In genomic region chr3:62875103-62876002, GRCh38 we compare ENCODE assay signal across 9 cellular contexts. TPM values are rescaled to one million over a fixed set of nuclear protein-coding genes. Genes with fewer than 3 reads are reported as not detected.
DNase-seq lines count a peak whose midpoint lies in the region; ATAC-seq and TF ChIP-seq lines count a peak whose summit lies in the region.
"Had no signal": no experiment of that assay in that cellular context is flagged by ENCODE, and none has a peak within 500 bp of the region (broad histone marks: within the 10 kb centered on the region; RNA-seq: fewer than 3 reads in every experiment).

Gene CADPS (minus strand): TSS chr3:62875416. CDS start chr3:62875029, 387 bp downstream.

- H3K27ac ChIP-seq in IMR-90 (ENCODE audit: insufficient read depth, low read length) (no peak within 1 kb of the TSS), VCaP (peak within 1 kb of the TSS; percentile 94), skeletal muscle tissue (ENCODE audit: low read depth, low read length) (no peak within 1 kb of the TSS)

- H3K27me3 ChIP-seq in IMR-90 (ENCODE audit: control insufficient read depth, insufficient read depth, low read length) = peaks cover 11% of the 10 kb centered on the region
- peaks cover 22 to 31% (median 30%) of the 10 kb centered on the region in 3 donors for H3K27me3 ChIP-seq in skeletal muscle tissue (ENCODE audit: control insufficient read depth in 3 of 3, insufficient read depth in 3 of 3, low read length in 3 of 3)

- H3K4me2 ChIP-seq in IMR-90 (ENCODE audit: low read depth, low read length) = no peak within 1 kb of the TSS

- H3K4me3 ChIP-seq in IMR-90 (ENCODE audit: insufficient read depth, low read depth, low read length) (no peak within 1 kb of the TSS), skeletal muscle tissue (ENCODE audit: low read length in 3 of 3) (peak within 1 kb of the TSS; percentile 51 to 60 (median 52))

- POLR2A ChIA-PET in IMR-90 (lab: Charles Lee; ENCODE audit: unreplicated experiment) = no interaction called here

- no peaks in the 10 kb centered on the region for H3K9me3 Mint-ChIP-seq in T-helper 2 cell treated with Interferon-gamma antibody and Interleukin-4, amounts not matched to agents 5 μg/mL and 100 μg/mL, for 36 hours
- H3K9me3 Mint-ChIP-seq: central memory CD8-positive, alpha-beta T cell had no signal

- H3K36me3 ChIP-seq in IMR-90 (ENCODE audit: control insufficient read depth, insufficient read depth, low read length) (no peaks in the 10 kb centered on the region), skeletal muscle tissue (ENCODE audit: control insufficient read depth in 3 of 3, insufficient read depth in 3 of 3, low read length in 3 of 3) (no peaks in the 10 kb centered on the region)

- intact Hi-C loops in IMR-90 (cut with micrococcal nuclease) = no loop called here

- no peaks in the 10 kb centered on the region for H3K36me3 Mint-ChIP-seq in T-helper 2 cell treated with Interferon-gamma antibody and Interleukin-4, amounts not matched to agents 5 μg/mL and 100 μg/mL, for 36 hours (ENCODE audit: low read depth)

- H4K8ac ChIP-seq in IMR-90 (ENCODE audit: low read depth in 2 of 2, low read length in 2 of 2) = no peak within 1 kb of the TSS

- no peaks in the 10 kb centered on the region for H3K4me1 Mint-ChIP-seq in T-helper 2 cell treated with Interferon-gamma antibody and Interleukin-4, amounts not matched to agents 5 μg/mL and 100 μg/mL, for 36 hours (ENCODE audit: low read depth)
- H3K4me1 Mint-ChIP-seq: central memory CD8-positive, alpha-beta T cell had no signal

- no peak within 1 kb of the TSS for H3K14ac ChIP-seq in IMR-90 (replicated peaks; ENCODE audit: low read depth, low read length)

- ATAC-seq in IMR-90 (ENCODE audit: low read depth) (no peak), GM21723 (IDR thresholded peaks at IDR 0.05; ENCODE audit: unreplicated experiment) (no peak), GM21825 (IDR thresholded peaks at IDR 0.05; ENCODE audit: unreplicated experiment) (no peak), HG03280 (IDR thresholded peaks at IDR 0.05; ENCODE audit: unreplicated experiment) (no peak)

- dilution Hi-C loops in IMR-90 (cut with HindIII; ENCODE audit: low sequenced_read_pairs, unreplicated experiment) = no loop called here

- no peak within 1 kb of the TSS for H2AK5ac ChIP-seq in IMR-90 (ENCODE audit: low read depth, low read length)

- no peak within 1 kb of the TSS for H3K56ac ChIP-seq in IMR-90 (ENCODE audit: extremely low read depth, insufficient read depth, low read length)

- no peak within 1 kb of the TSS for H4K5ac ChIP-seq in IMR-90 (ENCODE audit: low read depth, low read length)

- H3K4ac ChIP-seq in IMR-90 (ENCODE audit: low read depth, low read length) = no peak within 1 kb of the TSS

- H2BK20ac ChIP-seq in IMR-90 (ENCODE audit: low read depth, low read length) = no peak within 1 kb of the TSS

- peak within 1 kb of the TSS; percentile 32 for H2AFZ ChIP-seq in IMR-90 (replicated peaks; ENCODE audit: low read length, poor library complexity)

- H3K9ac ChIP-seq in IMR-90 (ENCODE audit: low read depth, low read length) (no peak within 1 kb of the TSS), skeletal muscle tissue (ENCODE audit: low read depth in 1 of 3, low read length in 3 of 3) (no peak within 1 kb of the TSS)

- CTCF ChIA-PET in IMR-90 (lab: Yijun Ruan, JAX) = no interaction called here

- no peaks in the 10 kb centered on the region for H3K79me1 ChIP-seq in IMR-90 (ENCODE audit: low read depth in 1 of 2, low read length in 2 of 2)

- TF ChIP-seq CTCF in IMR-90 (conservative IDR thresholded peaks at IDR 0.05; ENCODE audit: low read depth, low read length) (no peak), VCaP (conservative IDR thresholded peaks at IDR 0.05) (no peak)

- H4K20me1 ChIP-seq in IMR-90 (ENCODE audit: insufficient read depth, low read length) = no peaks in the 10 kb centered on the region

- H3K18ac ChIP-seq in IMR-90 (ENCODE audit: low read depth, low read length) = no peak within 1 kb of the TSS

- TF ChIP-seq RAD21 in IMR-90 (IDR thresholded peaks at IDR 0.05; ENCODE audit: low read length) = no peak

- H3K4me1 ChIP-seq in IMR-90 (ENCODE audit: control insufficient read depth, insufficient read depth, low read length) (no peaks in the 10 kb centered on the region), skeletal muscle tissue (ENCODE audit: control insufficient read depth in 3 of 3, insufficient read depth in 3 of 3, low read length in 3 of 3) (peaks cover 2 to 10% (median 5%) of the 10 kb centered on the region in 3 donors)

- no peak for TF ChIP-seq POLR2A in IMR-90 (IDR thresholded peaks at IDR 0.05; ENCODE audit: low read depth, low read length)

- in situ Hi-C loops in IMR-90 (cut with MboI; ENCODE audit: low sequenced_read_pairs) = no loop called here

- no TSS peak for BruUV-seq in IMR-90 (replicated peaks; lab: Mats Ljungman, UMichigan)

- no peak within 1 kb of the TSS for H4K91ac ChIP-seq in IMR-90 (ENCODE audit: insufficient read depth, low read depth, low read length)

- H3K23ac ChIP-seq in IMR-90 (ENCODE audit: low read depth, low read length) = no peak within 1 kb of the TSS

- H2BK120ac ChIP-seq in IMR-90 (ENCODE audit: low read depth, low read length) = no peak within 1 kb of the TSS

- peaks cover 4% of the 10 kb centered on the region; the same call in 1 of the 2 replicates for H3K9me3 ChIP-seq in IMR-90 (ENCODE audit: control insufficient read depth, insufficient read depth, low read length)
- H3K9me3 ChIP-seq in skeletal muscle tissue (ENCODE audit: control insufficient read depth in 3 of 3, low read length in 3 of 3) = peaks cover 0 to 2% (median 2%) of the 10 kb centered on the region in 3 donors

- H3K4me3 Mint-ChIP-seq in T-helper 2 cell treated with Interferon-gamma antibody and Interleukin-4, amounts not matched to agents 5 μg/mL and 100 μg/mL, for 36 hours = no peak within 1 kb of the TSS
- H3K4me3 Mint-ChIP-seq: central memory CD8-positive, alpha-beta T cell had no signal

- H2BK15ac ChIP-seq in IMR-90 (ENCODE audit: low read depth, low read length) = no peak within 1 kb of the TSS

- no peak within 1 kb of the TSS for H3K27ac Mint-ChIP-seq in T-helper 2 cell treated with Interferon-gamma antibody and Interleukin-4, amounts not matched to agents 5 μg/mL and 100 μg/mL, for 36 hours

- peaks cover 39% of the 10 kb centered on the region for H3K27me3 Mint-ChIP-seq in T-helper 2 cell treated with Interferon-gamma antibody and Interleukin-4, amounts not matched to agents 5 μg/mL and 100 μg/mL, for 36 hours (ENCODE audit: low read depth)

- 4% methylated on average over 5 of the region's 56 CpGs; no CpG with 5 or more reads in 1 of the 2 experiments for WGBS in IMR-90 (ENCODE audit: extremely low coverage in 2 of 2, insufficient read length in 1 of 2), 2 experiments

- no peak within 1 kb of the TSS for H2BK5ac ChIP-seq in IMR-90 (ENCODE audit: low read depth, low read length, poor library complexity, severe bottlenecking)

- H3K9me1 ChIP-seq in IMR-90 (ENCODE audit: insufficient read depth, low read length) = no peaks in the 10 kb centered on the region

- H2AK9ac ChIP-seq in IMR-90 (replicated peaks; ENCODE audit: low read depth, low read length, poor library complexity) = no peak within 1 kb of the TSS

- DNase-seq in IMR-90 = no peak
- DNase-seq in hypothalamus (lab: John Stamatoyannopoulos, UW) = peak in 38 of 51 donors; percentile 3 to 75 (median 34)
- no peak for DNase-seq in T-helper 2 cell treated with Interferon-gamma antibody and Interleukin-4, amounts not matched to agents 5 μg/mL and 100 μg/mL, for 36 hours (ENCODE audit: low spot score)

TF ChIP-seq in IMR-90, 13 proteins besides CTCF, POLR2A, EP300 and RAD21:
- no peak for TF ChIP-seq USF2 (IDR thresholded peaks at IDR 0.05; ENCODE audit: low read depth, low read length)
- TF ChIP-seq CEBPB (IDR thresholded peaks at IDR 0.05; ENCODE audit: low read depth, low read length) = no peak

RNA-seq across cellular contexts. Expression of gene CADPS, which starts in this region (rescaled TPM):
- total RNA-seq in IMR-90 (2012; rRNA removed) (not detected in 2 replicates), skeletal muscle tissue (1.0 TPM)
- not detected in 2 replicates for polyA plus RNA-seq in IMR-90 (2012; rRNA removed)
- not detected in 2 replicates for polyA plus RNA-seq in IMR-90 (2012; cell fraction: cytosol; rRNA removed)
- not detected in 2 replicates for polyA plus RNA-seq in IMR-90 (2012; cell fraction: nucleus; rRNA removed; ENCODE audit: low replicate concordance)

Comparison
In these comparisons a context has a peak if more than half of its experiments do, and no peak if none do; other contexts are left out.
1. DNase-seq: peak in hypothalamus (38 of 51); none in IMR-90 (single experiment) and T-helper 2 cell treated with Interferon-gamma antibody and Interleukin-4, amounts not matched to agents 5 μg/mL and 100 μg/mL, for 36 hours (single experiment).